In the genomic region with DNA sequence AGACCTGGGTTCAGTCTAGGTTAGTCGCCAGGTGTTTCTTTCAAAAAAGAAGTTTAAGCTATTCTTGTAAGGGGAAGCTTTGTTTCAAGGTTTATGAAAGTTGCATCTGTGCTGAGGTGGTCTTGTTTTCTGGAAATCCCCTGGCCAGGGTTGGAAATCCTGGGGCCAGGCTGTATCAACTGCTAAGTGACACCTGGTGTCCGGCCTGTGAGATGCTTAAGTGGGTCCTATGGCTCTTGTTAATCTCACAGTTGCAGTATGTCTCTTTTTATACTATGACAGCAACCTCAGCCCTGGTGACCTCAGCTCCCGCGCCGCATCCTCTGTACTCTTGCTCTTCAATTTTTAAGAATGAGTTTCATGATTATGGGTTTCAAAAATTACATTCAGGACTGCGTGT, we compare ENCODE assay signal across 1 cellular context.
A peak's percentile ranks its signal among the peaks of the same experiment; 100 is the strongest.
TF ChIP-seq lines count a peak whose summit lies in the region.

No MANE protein-coding gene starts in this region.

TF ChIP-seq in GM12878, 131 proteins besides CTCF, POLR2A, EP300 and RAD21 (continued from another document):
- peak; percentile 91 for TF ChIP-seq TCF3 (IDR thresholded peaks at IDR 0.05; ENCODE audit: borderline replicate concordance, insufficient read depth, low read depth, low read length)
- 0 out of 2 replicates have a peak, but pooled peaks have one; percentile 25 for TF ChIP-seq MEF2A (IDR thresholded peaks at IDR 0.05; ENCODE audit: insufficient read depth, low read depth, low read length)
- TF ChIP-seq RELA (IDR thresholded peaks at IDR 0.05; ENCODE audit: borderline replicate concordance, partially characterized antibody) = peak; percentile 55
- peak; percentile 80 for TF ChIP-seq FOXM1 (IDR thresholded peaks at IDR 0.05; ENCODE audit: low read depth, low read length)
- TF ChIP-seq KLF5 (IDR thresholded peaks at IDR 0.05; ENCODE audit: partially characterized antibody) = no peak
- no peak for TF ChIP-seq STAT3 (IDR thresholded peaks at IDR 0.05; ENCODE audit: low read depth, low read length)
- 0 out of 2 replicates have a peak, but pooled peaks have one; percentile 30 for TF ChIP-seq GABPA (IDR thresholded peaks at IDR 0.05; ENCODE audit: low read depth)
- peak; percentile 39; the same call in 1 of the 2 replicates for TF ChIP-seq EED (IDR thresholded peaks at IDR 0.05; ENCODE audit: low read depth)
- TF ChIP-seq NR2C2 (IDR thresholded peaks at IDR 0.05; ENCODE audit: borderline replicate concordance, control insufficient read depth, insufficient read length, low read depth) = no peak
- peak; percentile 31; the same call in 1 of the 2 replicates for TF ChIP-seq SMC3 (IDR thresholded peaks at IDR 0.05; ENCODE audit: borderline replicate concordance, low read length)
- no peak for TF ChIP-seq ASH2L (IDR thresholded peaks at IDR 0.05; ENCODE audit: borderline replicate concordance, low read depth)
- TF ChIP-seq CREM (IDR thresholded peaks at IDR 0.05; ENCODE audit: low read depth) = peak; percentile 69; the same call in 1 of the 2 replicates
- TF ChIP-seq RUNX3 (IDR thresholded peaks at IDR 0.05; ENCODE audit: low read length) = peak; percentile 53
- TF ChIP-seq, protein P1, sequence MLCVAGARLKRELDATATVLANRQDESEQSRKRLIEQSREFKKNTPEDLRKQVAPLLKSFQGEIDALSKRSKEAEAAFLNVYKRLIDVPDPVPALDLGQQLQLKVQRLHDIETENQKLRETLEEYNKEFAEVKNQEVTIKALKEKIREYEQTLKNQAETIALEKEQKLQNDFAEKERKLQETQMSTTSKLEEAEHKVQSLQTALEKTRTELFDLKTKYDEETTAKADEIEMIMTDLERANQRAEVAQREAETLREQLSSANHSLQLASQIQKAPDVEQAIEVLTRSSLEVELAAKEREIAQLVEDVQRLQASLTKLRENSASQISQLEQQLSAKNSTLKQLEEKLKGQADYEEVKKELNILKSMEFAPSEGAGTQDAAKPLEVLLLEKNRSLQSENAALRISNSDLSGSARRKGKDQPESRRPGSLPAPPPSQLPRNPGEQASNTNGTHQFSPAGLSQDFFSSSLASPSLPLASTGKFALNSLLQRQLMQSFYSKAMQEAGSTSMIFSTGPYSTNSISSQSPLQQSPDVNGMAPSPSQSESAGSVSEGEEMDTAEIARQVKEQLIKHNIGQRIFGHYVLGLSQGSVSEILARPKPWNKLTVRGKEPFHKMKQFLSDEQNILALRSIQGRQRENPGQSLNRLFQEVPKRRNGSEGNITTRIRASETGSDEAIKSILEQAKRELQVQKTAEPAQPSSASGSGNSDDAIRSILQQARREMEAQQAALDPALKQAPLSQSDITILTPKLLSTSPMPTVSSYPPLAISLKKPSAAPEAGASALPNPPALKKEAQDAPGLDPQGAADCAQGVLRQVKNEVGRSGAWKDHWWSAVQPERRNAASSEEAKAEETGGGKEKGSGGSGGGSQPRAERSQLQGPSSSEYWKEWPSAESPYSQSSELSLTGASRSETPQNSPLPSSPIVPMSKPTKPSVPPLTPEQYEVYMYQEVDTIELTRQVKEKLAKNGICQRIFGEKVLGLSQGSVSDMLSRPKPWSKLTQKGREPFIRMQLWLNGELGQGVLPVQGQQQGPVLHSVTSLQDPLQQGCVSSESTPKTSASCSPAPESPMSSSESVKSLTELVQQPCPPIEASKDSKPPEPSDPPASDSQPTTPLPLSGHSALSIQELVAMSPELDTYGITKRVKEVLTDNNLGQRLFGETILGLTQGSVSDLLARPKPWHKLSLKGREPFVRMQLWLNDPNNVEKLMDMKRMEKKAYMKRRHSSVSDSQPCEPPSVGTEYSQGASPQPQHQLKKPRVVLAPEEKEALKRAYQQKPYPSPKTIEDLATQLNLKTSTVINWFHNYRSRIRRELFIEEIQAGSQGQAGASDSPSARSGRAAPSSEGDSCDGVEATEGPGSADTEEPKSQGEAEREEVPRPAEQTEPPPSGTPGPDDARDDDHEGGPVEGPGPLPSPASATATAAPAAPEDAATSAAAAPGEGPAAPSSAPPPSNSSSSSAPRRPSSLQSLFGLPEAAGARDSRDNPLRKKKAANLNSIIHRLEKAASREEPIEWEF (IDR thresholded peaks at IDR 0.05; ENCODE audit: insufficient replicate concordance, low read depth, low read length) = no peak
- TF ChIP-seq NR2C1 (IDR thresholded peaks at IDR 0.05) = no peak
- peak; percentile 21; the same call in 1 of the 2 replicates for TF ChIP-seq POLR2AphosphoS5 (IDR thresholded peaks at IDR 0.05; ENCODE audit: low read length)
